10 cellular contexts compared by ENCODE assay signal in genomic region chr4:67714248-67714583, GRCh38. TPM values are rescaled to one million over a fixed set of nuclear protein-coding genes. Genes with fewer than 3 reads are reported as not detected.
DNase-seq lines count a peak whose midpoint lies in the region; ATAC-seq and TF ChIP-seq lines count a peak whose summit lies in the region.
"Had no signal": no experiment of that assay in that cellular context is flagged by ENCODE, and none has a peak within 500 bp of the region (broad histone marks: within the 10 kb centered on the region; RNA-seq: fewer than 3 reads in every experiment).

No MANE protein-coding gene starts in this region.

- ATAC-seq in GM18520 (IDR thresholded peaks at IDR 0.05; ENCODE audit: unreplicated experiment) (peak; percentile 64), GM21786 (IDR thresholded peaks at IDR 0.05; ENCODE audit: unreplicated experiment) (peak; percentile 87)

- peak overlapping the region; percentile 42 for H3K27ac ChIP-seq in osteoblast (ENCODE audit: low read depth, low read length)
- H3K27ac ChIP-seq in uterus, result no peak overlapping the region

- H3K4me3 ChIP-seq in osteoblast (ENCODE audit: insufficient read depth, low read length) (no peak overlapping the region), uterus (no peak overlapping the region)

- H3K79me2 ChIP-seq in osteoblast (ENCODE audit: insufficient read depth, low read length), result peaks cover 14% of the 10 kb centered on the region

- peak overlapping the region; percentile 44 for H3K4me2 ChIP-seq in osteoblast (ENCODE audit: insufficient read depth, low read length)

- H3K27me3 ChIP-seq in osteoblast (ENCODE audit: insufficient read depth, low read length) (no peaks in the 10 kb centered on the region), uterus (no peaks in the 10 kb centered on the region)

- peaks cover 6% of the 10 kb centered on the region for H4K20me1 ChIP-seq in osteoblast (ENCODE audit: insufficient read depth, low read length)

- H3K9me3 ChIP-seq in osteoblast (ENCODE audit: low read depth, low read length), result no peaks in the 10 kb centered on the region
- H3K9me3 ChIP-seq in uterus, result no peaks in the 10 kb centered on the region

- no peak for TF ChIP-seq POLR2A in uterus (IDR thresholded peaks at IDR 0.05)

- DNase-seq in RPMI7951 (ENCODE audit: low read depth), result peak; percentile 69
- peak; percentile 50 for DNase-seq in osteoblast (ENCODE audit: insufficient read length, low spot score, missing footprints)
- DNase-seq in uterus, result no peak
- no peak for DNase-seq in T-helper 9 cell
- DNase-seq in iPS-NIHi11 (ENCODE audit: low spot score), result no peak
- no peak for DNase-seq in NOMO-1 treated with DMSO at 0.1 percent for 48 hours (lab: John Stamatoyannopoulos, UW; ENCODE audit: unreplicated experiment)
- DNase-seq: activated naive CD4-positive, alpha-beta T cell treated with anti-CD3 and anti-CD28 coated beads, Interleukin-2, amount 50 U/mL, for 16 hours had no signal

- TF ChIP-seq CTCF in osteoblast (IDR thresholded peaks at IDR 0.05; ENCODE audit: extremely low read depth, low read depth, low read length) (no peak), uterus (IDR thresholded peaks at IDR 0.05) (no peak)

- H3K4me1 ChIP-seq in osteoblast (ENCODE audit: insufficient read depth, low read length) (peaks cover 12% of the 10 kb centered on the region), uterus (no peaks in the 10 kb centered on the region)

- H2AFZ ChIP-seq in osteoblast (ENCODE audit: low read length), result no peak overlapping the region

- H3K36me3 ChIP-seq in osteoblast (ENCODE audit: insufficient read depth, low read length) (no peaks in the 10 kb centered on the region), uterus (no peaks in the 10 kb centered on the region)

- intact Hi-C loops in uterus (cut with DNase I; ENCODE audit: low total_unique reads), result no loop called here

RNA-seq across cellular contexts. Expression of gene UBA6, which starts 13.3 kb away (rescaled TPM):
- 157 and 162 TPM in 2 replicates for total RNA-seq in RPMI7951 (2014; rRNA removed; shearing (Covaris generic))
- total RNA-seq in osteoblast, result 60.7 and 60.8 TPM in 2 replicates
- 100 to 1,000 TPM in 1 of 4 donors, 10 to 100 TPM in 3; 15.6 to 198 (median 67.3) TPM for total RNA-seq in uterus

RNA-seq across cellular contexts. Expression of gene GNRHR, which starts 40.0 kb away (rescaled TPM):
- total RNA-seq in RPMI7951 (2014; rRNA removed; shearing (Covaris generic)), result not detected in 2 replicates
- total RNA-seq in osteoblast, result not detected in 2 replicates
- not detected for total RNA-seq in uterus
- total RNA-seq: HT1080 had no signal

Comparison
In these comparisons a context has a peak if more than half of its experiments do, and no peak if none do; other contexts are left out.
1. DNase-seq: peak in RPMI7951 (single experiment) and osteoblast (single experiment); none in uterus (0 of 2), T-helper 9 cell (single experiment), iPS-NIHi11 (single experiment) and NOMO-1 treated with DMSO at 0.1 percent for 48 hours (single experiment).